ENCODE assay signal across 8 cellular contexts in genomic region chr12:58858030-58858429, GRCh38.
"Had no signal": no experiment of that assay in that cellular context is flagged by ENCODE, and none has a peak within 500 bp of the region (broad histone marks: within the 10 kb centered on the region; RNA-seq: fewer than 3 reads in every experiment).

No MANE protein-coding gene starts in this region.

- H3K36me3 ChIP-seq: HAP-1 had no signal

- H3K4me1 Mint-ChIP-seq: IgD-negative memory B cell had no signal

- FAIRE-seq: HepG2 had no signal

- H3K9me3 ChIP-seq: HAP-1 had no signal

- H3K27ac Mint-ChIP-seq: IgD-negative memory B cell had no signal

- H3K4me3 Mint-ChIP-seq: IgD-negative memory B cell had no signal

- DNase-seq: GM23248, GOT3, H7, KBM-7 had no signal

- H3K4me3 ChIP-seq: GM23248, HAP-1 had no signal

- H3K27ac ChIP-seq: GM23248, HL-60 had no signal

- H3K27me3 Mint-ChIP-seq: IgD-negative memory B cell had no signal

- H3K9ac ChIP-seq: GM23248 had no signal

- H2AFZ ChIP-seq: GM23248 had no signal

- H3K36me3 Mint-ChIP-seq: IgD-negative memory B cell had no signal
